In the genomic region with DNA sequence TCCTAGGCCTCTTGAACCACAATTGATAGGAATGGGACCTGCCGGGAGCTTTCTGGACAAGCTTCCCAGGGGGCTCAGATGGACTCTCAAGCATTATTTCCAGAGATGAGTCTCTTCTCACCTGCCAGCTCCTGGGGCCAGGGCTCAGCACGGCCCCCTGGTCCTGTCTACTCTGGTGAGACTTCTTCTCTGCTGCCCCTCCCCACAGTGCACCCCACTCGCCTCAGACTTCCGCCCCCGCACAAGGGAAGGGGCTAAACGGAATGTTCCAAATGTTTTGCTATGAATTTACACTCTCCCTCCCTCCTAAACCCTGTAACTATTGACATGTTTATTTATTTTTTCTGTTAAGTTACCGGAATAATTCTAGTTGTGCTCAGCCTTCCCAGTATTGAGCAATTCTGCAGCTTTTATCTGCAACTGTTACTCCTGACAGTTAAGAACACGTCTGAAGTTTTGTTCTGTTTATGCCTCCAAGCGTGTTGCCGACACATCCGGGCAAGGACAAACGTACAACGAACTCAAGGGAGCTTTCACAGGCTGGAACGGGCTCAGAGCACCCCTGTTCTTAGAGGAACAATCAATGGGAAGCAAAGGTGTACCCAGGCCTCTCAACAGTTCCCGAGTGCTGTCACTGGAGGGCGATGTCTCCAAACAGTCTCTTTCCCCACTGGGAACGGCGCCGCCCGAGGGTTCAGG, we compare ENCODE assay signal across 9 cellular contexts. TPM values are rescaled to one million over a fixed set of nuclear protein-coding genes. Genes with fewer than 3 reads are reported as not detected.
DNase-seq lines count a peak whose midpoint lies in the region; ATAC-seq and TF ChIP-seq lines count a peak whose summit lies in the region.
"Had no signal": no experiment of that assay in that cellular context is flagged by ENCODE, and none has a peak within 500 bp of the region (broad histone marks: within the 10 kb centered on the region; RNA-seq: fewer than 3 reads in every experiment).

No MANE protein-coding gene starts in this region.

- no peaks in the 10 kb centered on the region for H3K79me2 ChIP-seq in OCI-LY1 (ENCODE audit: insufficient read depth, low read length)

- intact Hi-C loops in heart right ventricle (cut with DNase I) = loop anchor here in 8 of 10 donors (1.0 to 5.0 kb wide), 3 partner anchors 251 to 254 kb away; no protein-coding TSS in a partner anchor

- H3K9me3 ChIP-seq in OCI-LY1 (ENCODE audit: low read length) (no peaks in the 10 kb centered on the region), heart right ventricle (no peaks in the 10 kb centered on the region)

- 27 to 29% methylated on average over 20 of the region's 20 CpGs for WGBS in heart right ventricle, 2 donors

- peaks cover 34% of the 10 kb centered on the region for H3K27me3 Mint-ChIP-seq in activated naive CD8-positive, alpha-beta T cell treated with anti-CD3 and anti-CD28 coated beads, Interleukin-2, amount 50 U/mL, for 24 hours

- H2AFZ ChIP-seq in OCI-LY1 (ENCODE audit: low read length) = no peak overlapping the region

- no peaks in the 10 kb centered on the region for H3K9me2 ChIP-seq in OCI-LY1 (ENCODE audit: low read depth, low read length)

- H4K20me1 ChIP-seq in OCI-LY1 (ENCODE audit: insufficient read depth, low read length) = no peaks in the 10 kb centered on the region

- no peaks in the 10 kb centered on the region for H3K36me3 ChIP-seq in OCI-LY1 (ENCODE audit: insufficient read depth, low read length)
- H3K36me3 ChIP-seq in heart right ventricle = no peaks in the 10 kb centered on the region

- H3K27me3 ChIP-seq in OCI-LY1 (ENCODE audit: insufficient read depth, low read length) (no peaks in the 10 kb centered on the region; the same call in 1 of the 2 replicates), heart right ventricle (peaks cover 0 to 5% (median 0%) of the 10 kb centered on the region in 7 donors)

- H3K36me3 Mint-ChIP-seq in activated naive CD8-positive, alpha-beta T cell treated with anti-CD3 and anti-CD28 coated beads, Interleukin-2, amount 50 U/mL, for 24 hours (ENCODE audit: low read depth) = no peaks in the 10 kb centered on the region

- TF ChIP-seq CTCF in OCI-LY1 (IDR thresholded peaks at IDR 0.05; ENCODE audit: low read length) (peak; percentile 70), heart right ventricle (IDR thresholded peaks at IDR 0.05) (peak; percentile 34 to 79 (median 71))

- no peaks in the 10 kb centered on the region for H3K9me3 Mint-ChIP-seq in activated naive CD8-positive, alpha-beta T cell treated with anti-CD3 and anti-CD28 coated beads, Interleukin-2, amount 50 U/mL, for 24 hours
- H3K9me3 Mint-ChIP-seq: stimulated activated naive CD8-positive, alpha-beta T cell treated with anti-CD3 and anti-CD28 coated beads, Interleukin-15, Interleukin-2, amounts not matched to agents 100 ng/mL and 50 ng/mL, for 24 hours had no signal

- no peak overlapping the region for H3K27ac Mint-ChIP-seq in activated naive CD8-positive, alpha-beta T cell treated with anti-CD3 and anti-CD28 coated beads, Interleukin-2, amount 50 U/mL, for 24 hours
- H3K27ac Mint-ChIP-seq: stimulated activated naive CD8-positive, alpha-beta T cell treated with anti-CD3 and anti-CD28 coated beads, Interleukin-15, Interleukin-2, amounts not matched to agents 100 ng/mL and 50 ng/mL, for 24 hours had no signal

- H3K4me1 Mint-ChIP-seq in activated naive CD8-positive, alpha-beta T cell treated with anti-CD3 and anti-CD28 coated beads, Interleukin-2, amount 50 U/mL, for 24 hours = peaks cover 8% of the 10 kb centered on the region

- H3K4me3 Mint-ChIP-seq in activated naive CD8-positive, alpha-beta T cell treated with anti-CD3 and anti-CD28 coated beads, Interleukin-2, amount 50 U/mL, for 24 hours = no peak overlapping the region
- H3K4me3 Mint-ChIP-seq: stimulated activated naive CD8-positive, alpha-beta T cell treated with anti-CD3 and anti-CD28 coated beads, Interleukin-15, Interleukin-2, amounts not matched to agents 100 ng/mL and 50 ng/mL, for 24 hours had no signal

- H3K4me2 ChIP-seq in OCI-LY1 (ENCODE audit: low read length) = no peak overlapping the region

- H3K4me3 ChIP-seq in OCI-LY1 (ENCODE audit: low read depth, low read length, poor library complexity, severe bottlenecking) = no peak overlapping the region
- no peak overlapping the region for H3K4me3 ChIP-seq in heart right ventricle

- no peak overlapping the region for H3K9ac ChIP-seq in OCI-LY1 (ENCODE audit: low read length)

- no peaks in the 10 kb centered on the region for H3K4me1 ChIP-seq in OCI-LY1 (ENCODE audit: insufficient read depth, low read length, severe bottlenecking)
- peaks cover 0 to 24% (median 0%) of the 10 kb centered on the region in 9 donors for H3K4me1 ChIP-seq in heart right ventricle

- H3F3A ChIP-seq in OCI-LY1 (ENCODE audit: insufficient read depth, low read length) = no peaks in the 10 kb centered on the region

- ATAC-seq in GM21367 (IDR thresholded peaks at IDR 0.05; ENCODE audit: unreplicated experiment) = peak; percentile 83
- peak; percentile 76 for ATAC-seq in HG03520 (IDR thresholded peaks at IDR 0.05; ENCODE audit: unreplicated experiment)
- peak; percentile 82 for ATAC-seq in activated naive CD8-positive, alpha-beta T cell treated with anti-CD3 and anti-CD28 coated beads, Interleukin-2, amount 50 U/mL, for 24 hours
- peak in 7 of 8 donors; percentile 68 to 88 (median 83) for ATAC-seq in heart right ventricle
- no peak for ATAC-seq in GM19397 (IDR thresholded peaks at IDR 0.05; ENCODE audit: unreplicated experiment)

- DNase-seq in GF-D8 (lab: John Stamatoyannopoulos, UW) (peak; percentile 3), heart right ventricle (peak; percentile 54 to 64), renal cortical epithelial cell (ENCODE audit: low read depth) (peak; percentile 27)
- DNase-seq in activated naive CD8-positive, alpha-beta T cell treated with anti-CD3 and anti-CD28 coated beads, Interleukin-2, amount 50 U/mL, for 24 hours = peak; percentile 61

- H3K27ac ChIP-seq in OCI-LY1 (ENCODE audit: low read depth, low read length, poor library complexity, severe bottlenecking) (no peak overlapping the region), heart right ventricle (no peak overlapping the region)

RNA-seq across cellular contexts. Expression of a gene that starts 55.2 kb away (rescaled TPM):
- total RNA-seq in heart right ventricle (10 to 100 TPM; 19.1 to 36.6 (median 27.7) TPM), renal cortical epithelial cell (14.6 and 27.0 TPM in 2 replicates)
- 1 to 10 TPM; 4.8 to 8.7 TPM for polyA plus RNA-seq in heart right ventricle

Comparison
In these comparisons a context has a peak if more than half of its experiments do, and no peak if none do; other contexts are left out.
1. DNase-seq: peak in every context shown above with its lines; median percentile 61 in activated naive CD8-positive, alpha-beta T cell treated with anti-CD3 and anti-CD28 coated beads, Interleukin-2, amount 50 U/mL, for 24 hours; 59 in heart right ventricle; 27 in renal cortical epithelial cell; 3 in GF-D8.